ENCODE assay signal across 23 cellular contexts in genomic region chrX:108267561-108267960, GRCh38.
"Had no signal": no experiment of that assay in that cellular context is flagged by ENCODE, and none has a peak within 500 bp of the region (broad histone marks: within the 10 kb centered on the region; RNA-seq: fewer than 3 reads in every experiment).

No MANE protein-coding gene starts in this region.

- H3K4me3 ChIP-seq: PC-9 had no signal

- H3K36me3 Mint-ChIP-seq: activated CD8-positive, alpha-beta memory T cell treated with anti-CD3 and anti-CD28 coated beads, Interleukin-2, amount 10 ng/mL, durations not matched to agents 7 days and 5 days; activated naive CD4-positive, alpha-beta T cell treated with anti-CD3 and anti-CD28 coated beads, Interleukin-2, amount 50 U/mL, for 72 hours; brain had no signal

- H3K27ac ChIP-seq: PC-9 had no signal

- H3K27ac Mint-ChIP-seq: activated B cell treated with CpG ODN at 0.5 μM for 24 hours; activated CD4-positive, alpha-beta T cell treated with anti-CD3 and anti-CD28 coated beads, Interleukin-2, amount 10 ng/mL, durations not matched to agents 24 days and 14 days; activated CD8-positive, alpha-beta memory T cell treated with anti-CD3 and anti-CD28 coated beads, Interleukin-2, amount 10 ng/mL, durations not matched to agents 7 days and 5 days; activated naive CD4-positive, alpha-beta T cell treated with anti-CD3 and anti-CD28 coated beads, Interleukin-2, amount 50 U/mL, for 72 hours; activated naive CD8-positive, alpha-beta T cell treated with anti-CD3 and anti-CD28 coated beads, Interleukin-2, amount 50 U/mL, for 24 hours; activated T-cell treated with anti-CD3 and anti-CD28 coated beads, Interleukin-2, amount 50 U/mL, for 24 hours; brain; T-helper 17 cell had no signal

- H3K4me2 ChIP-seq: PC-9 had no signal

- H3K4me3 Mint-ChIP-seq: activated B cell treated with CpG ODN at 0.5 μM for 24 hours; activated CD4-positive, alpha-beta T cell treated with anti-CD3 and anti-CD28 coated beads, Interleukin-2, amount 10 ng/mL, durations not matched to agents 24 days and 14 days; activated CD8-positive, alpha-beta memory T cell treated with anti-CD3 and anti-CD28 coated beads, Interleukin-2, amount 10 ng/mL, durations not matched to agents 7 days and 5 days; activated naive CD8-positive, alpha-beta T cell treated with anti-CD3 and anti-CD28 coated beads, Interleukin-2, amount 50 U/mL, for 24 hours; activated T-cell treated with anti-CD3 and anti-CD28 coated beads, Interleukin-2, amount 50 U/mL, for 24 hours; brain; T-helper 17 cell had no signal

- H3K27me3 Mint-ChIP-seq: activated B cell treated with CpG ODN at 0.5 μM for 24 hours; activated CD4-positive, alpha-beta T cell treated with anti-CD3 and anti-CD28 coated beads, Interleukin-2, amount 10 ng/mL, durations not matched to agents 24 days and 14 days had no signal

- H2AFZ ChIP-seq: PC-9 had no signal

- H3K9me3 Mint-ChIP-seq: activated B cell treated with CpG ODN at 0.5 μM for 24 hours; activated CD4-positive, alpha-beta T cell treated with anti-CD3 and anti-CD28 coated beads, Interleukin-2, amount 10 ng/mL, durations not matched to agents 24 days and 14 days; activated naive CD4-positive, alpha-beta T cell treated with anti-CD3 and anti-CD28 coated beads, Interleukin-2, amount 50 U/mL, for 72 hours; activated naive CD8-positive, alpha-beta T cell treated with anti-CD3 and anti-CD28 coated beads, Interleukin-2, amount 50 U/mL, for 24 hours; activated T-cell treated with anti-CD3 and anti-CD28 coated beads, Interleukin-2, amount 50 U/mL, for 24 hours had no signal

- FAIRE-seq: TTC549 had no signal

- DNase-seq: activated B cell treated with CpG ODN at 0.5 μM for 24 hours; activated CD4-positive, alpha-beta T cell treated with anti-CD3 and anti-CD28 coated beads for 1 hour; activated CD4-positive, alpha-beta T cell treated with anti-CD3 and anti-CD28 coated beads, Interleukin-2, amount 10 ng/mL, durations not matched to agents 24 days and 14 days; activated CD4-positive, alpha-beta T cell treated with anti-CD3 and anti-CD28 coated beads, Interleukin-2, amount 50 U/mL, for 48 hours; activated CD8-positive, alpha-beta memory T cell treated with anti-CD3 and anti-CD28 coated beads, Interleukin-2, amount 10 ng/mL, durations not matched to agents 7 days and 5 days; activated effector memory CD4-positive, alpha-beta T cell treated with anti-CD3 and anti-CD28 coated beads, Interleukin-2, amount 50 U/mL, for 16 hours; activated naive CD4-positive, alpha-beta T cell treated with Interleukin-2 at 50 U/mL for 16 hours; activated naive CD8-positive, alpha-beta T cell treated with anti-CD3 and anti-CD28 coated beads, Interleukin-2, amount 50 U/mL, for 24 hours; activated T-cell treated with anti-CD3 and anti-CD28 coated beads, Interleukin-2, amount 50 U/mL, for 24 hours; amygdala; Kasumi-1; KBM-7; NCI-H1105 treated with DMSO at 0.1 percent for 48 hours; NCI-H1436 treated with DMSO at 0.1 percent for 48 hours; NCI-H187 treated with DMSO at 0.1 percent for 48 hours; NCI-H2081 treated with DMSO at 0.1 percent for 48 hours; PC-9; SIG-M5; T-helper 17 cell; T-helper 9 cell had no signal

- ATAC-seq: activated CD8-positive, alpha-beta memory T cell treated with anti-CD3 and anti-CD28 coated beads, Interleukin-2, amount 10 ng/mL, durations not matched to agents 7 days and 5 days; activated naive CD4-positive, alpha-beta T cell treated with anti-CD3 and anti-CD28 coated beads, Interleukin-2, amount 50 U/mL, for 72 hours; activated naive CD8-positive, alpha-beta T cell treated with anti-CD3 and anti-CD28 coated beads, Interleukin-2, amount 50 U/mL, for 24 hours; T-helper 17 cell had no signal

- H3K4me1 Mint-ChIP-seq: activated B cell treated with CpG ODN at 0.5 μM for 24 hours; activated CD4-positive, alpha-beta T cell treated with anti-CD3 and anti-CD28 coated beads, Interleukin-2, amount 10 ng/mL, durations not matched to agents 24 days and 14 days; activated naive CD8-positive, alpha-beta T cell treated with anti-CD3 and anti-CD28 coated beads, Interleukin-2, amount 50 U/mL, for 24 hours had no signal
